11 cellular contexts compared by ENCODE assay signal in the genomic region with DNA sequence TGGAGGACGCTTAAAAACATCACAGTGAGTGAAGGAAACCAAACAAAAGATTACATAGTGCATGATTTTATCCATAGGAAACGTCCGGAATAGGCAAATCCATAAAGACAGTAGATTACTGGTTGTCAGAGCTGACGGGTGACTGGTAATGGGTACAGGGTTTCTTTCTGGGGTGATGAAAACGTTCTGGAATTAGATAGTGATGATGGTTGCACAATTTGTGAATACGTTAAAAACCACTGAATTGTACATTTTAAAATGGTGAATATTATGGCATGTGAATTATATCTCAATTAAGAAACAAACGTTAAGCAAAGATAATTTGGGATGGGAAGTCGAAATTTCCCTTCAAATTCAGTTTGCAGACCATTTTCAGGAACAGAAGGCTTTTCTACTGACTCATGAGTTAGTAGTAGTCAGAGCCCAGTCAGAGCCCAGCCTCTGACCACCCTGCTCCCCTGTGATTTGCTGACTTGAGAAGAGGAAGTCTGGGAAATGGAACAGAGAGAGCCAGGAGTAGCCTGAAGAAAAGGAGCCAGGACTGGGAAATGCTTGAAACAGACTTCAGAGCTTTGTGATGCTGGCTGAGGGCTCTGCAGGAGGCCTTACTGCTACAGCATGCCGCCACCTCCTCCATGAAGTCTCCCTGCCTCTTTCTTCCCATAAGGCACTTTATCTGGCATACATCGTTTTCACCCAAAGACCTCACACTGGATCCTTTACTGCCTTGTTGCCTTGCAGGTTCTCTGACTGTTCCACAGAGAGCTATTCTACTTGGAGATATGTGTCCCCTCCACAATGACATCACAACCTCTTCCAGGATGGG. TPM values are rescaled to one million over a fixed set of nuclear protein-coding genes. Genes with fewer than 3 reads are reported as not detected.
DNase-seq lines count a peak whose midpoint lies in the region; ATAC-seq, FAIRE-seq and TF ChIP-seq lines count a peak whose summit lies in the region.
"Had no signal": no experiment of that assay in that cellular context is flagged by ENCODE, and none has a peak within 500 bp of the region (broad histone marks: within the 10 kb centered on the region; RNA-seq: fewer than 3 reads in every experiment).

No MANE protein-coding gene starts in this region.

- peak; percentile 38 for ATAC-seq in left lobe of liver

- TF ChIP-seq CTCF in AG04449 (IDR thresholded peaks at IDR 0.05; ENCODE audit: insufficient read depth, low read length, missing control alignments) (no peak), astrocyte of the spinal cord (IDR thresholded peaks at IDR 0.05; ENCODE audit: low read depth, low read length) (no peak)

- CTCF ChIA-PET in AG04449 (lab: Yijun Ruan, JAX) = interaction anchor here (1.0 to 1.6 kb wide), 3 partner anchors 64 to 128 kb away, joined by 3 to 5 read pairs (median 3); no protein-coding TSS in a partner anchor

- no peak for FAIRE-seq in frontal cortex (lab: Jason Lieb, UNC)

- in situ Hi-C loops in astrocyte of the spinal cord (cut with HindIII; ENCODE audit: low sequenced_read_pairs) = no loop called here

- H3K4me3 ChIP-seq in AG04449 (ENCODE audit: low read depth, low read length) (no peak overlapping the region), astrocyte of the spinal cord (ENCODE audit: low read depth, low read length) (no peak overlapping the region)

- POLR2A ChIA-PET in AG04449 (lab: Yijun Ruan, JAX) = no interaction called here

- DNase-seq in AG04449 (ENCODE audit: low read depth, low spot score) (peak; percentile 58), HPDE6-E6E7 (ENCODE audit: extremely low spot score) (peak; percentile 58), astrocyte of the spinal cord (ENCODE audit: low read depth, low spot score) (peak; percentile 78), left lobe of liver (ENCODE audit: low spot score) (no peak), NCI-H1694 (lab: John Stamatoyannopoulos, UW) (no peak), frontal cortex (ENCODE audit: low spot score in 2 of 2) (no peak), NCI-H526 treated with DMSO at 0.1 percent for 48 hours (lab: John Stamatoyannopoulos, UW) (no peak), epidermal melanocyte (ENCODE audit: insufficient read length, low spot score) (no peak)
- DNase-seq: activated gamma-delta T cell, naive B cell, NCI-H2171 treated with DMSO at 0.1 percent for 48 hours had no signal

RNA-seq across cellular contexts. Expression of a gene that starts 46.4 kb away (rescaled TPM):
- 116 TPM for total RNA-seq in left lobe of liver
- total RNA-seq in frontal cortex = 220 TPM

Comparison
In these comparisons a context has a peak if more than half of its experiments do, and no peak if none do; other contexts are left out.
1. DNase-seq: peak in AG04449 (single experiment), HPDE6-E6E7 (single experiment) and astrocyte of the spinal cord (single experiment); none in left lobe of liver (single experiment), NCI-H1694 (single experiment), frontal cortex (0 of 2), NCI-H526 treated with DMSO at 0.1 percent for 48 hours (single experiment) and epidermal melanocyte (single experiment).